8 cellular contexts compared by ENCODE assay signal in the genomic region with DNA sequence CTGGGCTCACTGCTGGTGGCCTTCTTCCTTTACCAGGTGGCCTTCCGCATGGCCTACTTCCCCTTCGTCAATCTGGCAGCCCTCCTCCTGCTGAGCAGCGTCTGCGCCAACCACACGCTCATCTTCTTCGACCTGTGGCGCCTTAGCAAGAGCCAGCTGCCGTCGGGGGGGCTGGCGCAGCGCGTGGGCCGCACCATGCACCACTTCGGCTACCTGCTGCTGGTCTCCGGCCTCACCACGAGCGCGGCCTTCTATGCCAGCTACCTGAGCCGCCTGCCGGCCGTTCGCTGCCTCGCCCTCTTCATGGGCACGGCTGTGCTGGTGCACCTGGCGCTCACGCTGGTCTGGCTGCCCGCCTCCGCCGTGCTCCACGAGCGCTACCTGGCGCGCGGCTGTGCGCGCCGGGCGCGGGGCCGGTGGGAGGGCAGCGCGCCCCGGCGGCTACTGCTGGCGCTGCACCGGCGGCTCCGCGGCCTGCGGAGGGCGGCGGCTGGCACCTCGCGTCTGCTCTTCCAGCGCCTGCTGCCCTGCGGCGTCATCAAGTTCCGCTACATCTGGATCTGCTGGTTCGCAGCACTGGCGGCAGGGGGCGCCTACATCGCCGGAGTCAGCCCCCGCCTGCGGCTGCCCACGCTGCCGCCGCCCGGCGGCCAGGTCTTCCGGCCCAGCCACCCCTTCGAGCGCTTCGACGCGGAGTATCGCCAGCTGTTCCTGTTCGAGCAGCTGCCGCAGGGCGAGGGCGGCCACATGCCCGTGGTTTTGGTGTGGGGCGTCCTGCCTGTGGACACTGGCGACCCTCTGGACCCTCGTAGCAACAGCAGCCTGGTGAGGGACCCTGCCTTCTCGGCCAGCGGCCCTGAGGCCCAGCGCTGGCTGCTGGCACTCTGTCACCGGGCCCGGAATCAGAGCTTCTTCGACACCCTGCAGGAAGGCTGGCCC. TPM values are rescaled to one million over a fixed set of nuclear protein-coding genes. Genes with fewer than 3 reads are reported as not detected.
DNase-seq lines count a peak whose midpoint lies in the region; ATAC-seq, FAIRE-seq and TF ChIP-seq lines count a peak whose summit lies in the region.

No MANE protein-coding gene starts in this region.

- H3K36me3 ChIP-seq in lung (ENCODE audit: control insufficient read depth in 2 of 2, insufficient read depth in 2 of 2, low read length in 2 of 2) = no peaks in the 10 kb centered on the region

- peaks cover 0 to 10% of the 10 kb centered on the region in 2 donors for H3K4me1 ChIP-seq in lung (ENCODE audit: control insufficient read depth in 2 of 2, insufficient read depth in 2 of 2, low read length in 2 of 2)

- peak; percentile 87 for FAIRE-seq in GM18507 (lab: Jason Lieb, UNC)
- no peak for FAIRE-seq in urothelium cell line (lab: Jason Lieb, UNC)

- peak overlapping the region; percentile 47 to 78 for H3K27ac ChIP-seq in lung (ENCODE audit: low read depth in 1 of 2, low read length in 1 of 2)

- ATAC-seq in HG02981 (IDR thresholded peaks at IDR 0.05; ENCODE audit: unreplicated experiment) (peak; percentile 89), lung (ENCODE audit: insufficient read depth, low FRiP score) (peak; percentile 90)

- WGBS in lung, 2 donors = 12 to 14% methylated on average over 73 to 91 of the region's 91 CpGs

- peak; percentile 80 for DNase-seq in GM18507 (ENCODE audit: extremely low spot score, insufficient read length, low read depth)
- DNase-seq in NCI-H524 (lab: John Stamatoyannopoulos, UW) = peak; percentile 84 to 95
- DNase-seq in activated CD4-positive, alpha-beta T cell treated with anti-CD3 and anti-CD28 coated beads, Interleukin-2, amount 50 U/mL, for 4 hours = peak; percentile 75 to 83
- DNase-seq in ecto neural progenitor cell (ENCODE audit: low spot score) = peak; percentile 91
- peak; percentile 88 for DNase-seq in lung (ENCODE audit: low spot score)
- peak; percentile 64 to 75 (median 74) for DNase-seq in stimulated activated CD4-positive, alpha-beta T cell treated with anti-CD3 and anti-CD28 coated beads, TNF-alpha, amount 100 ng/mL, for 1 hour (ENCODE audit: low read depth in 3 of 3, low spot score in 1 of 3)
- DNase-seq in urothelium cell line (ENCODE audit: low spot score) = no peak

- H3K4me3 ChIP-seq in lung = no peak overlapping the region

- no peaks in the 10 kb centered on the region for H3K9me3 ChIP-seq in lung (ENCODE audit: control insufficient read depth in 2 of 2, insufficient read depth in 1 of 2, low read length in 1 of 2)

- no peaks in the 10 kb centered on the region for H3K27me3 ChIP-seq in lung (ENCODE audit: control insufficient read depth, insufficient read depth)

- TF ChIP-seq CTCF in lung (IDR thresholded peaks at IDR 0.05; ENCODE audit: control extremely low read depth, extremely low read depth) = peak; percentile 88

RNA-seq across cellular contexts. Expression of gene DISP2, which starts 9.9 kb away (rescaled TPM):
- total RNA-seq in lung = 1 to 10 TPM in 1 of 2 donors, under 1 TPM in 1; 0.23 to 1.3 TPM
- polyA plus RNA-seq in lung = 1 to 10 TPM in 1 of 2 donors, under 1 TPM in 1; 0.06 to 2.5 TPM

RNA-seq across cellular contexts. Expression of gene KNSTRN, which starts 14.6 kb away (rescaled TPM):
- total RNA-seq in lung = 10 to 100 TPM; 14.8 to 16.6 TPM
- polyA plus RNA-seq in lung = 10 to 100 TPM in 1 of 2 donors, 1 to 10 TPM in 1; 7.5 to 13.2 TPM

RNA-seq across cellular contexts. Expression of gene PHGR1, which starts 17.1 kb away (rescaled TPM):
- not detected for total RNA-seq in lung
- polyA plus RNA-seq in lung = 1 to 10 TPM in 1 of 2 donors, under 1 TPM in 1; 0.84 to 1.0 TPM

RNA-seq across cellular contexts. Expression of gene CCDC9B, which starts 27.2 kb away (rescaled TPM):
- total RNA-seq in lung = 10 to 100 TPM in 1 of 2 donors, 1 to 10 TPM in 1; 4.4 to 42.1 TPM
- polyA plus RNA-seq in lung = 10 to 100 TPM in 1 of 2 donors, 1 to 10 TPM in 1; 7.0 to 22.8 TPM

RNA-seq across cellular contexts. Expression of gene IVD, which starts 37.7 kb away (rescaled TPM):
- total RNA-seq in lung = 10 to 100 TPM; 51.0 to 87.8 TPM
- 10 to 100 TPM; 41.4 to 47.6 TPM for polyA plus RNA-seq in lung
